7 cellular contexts compared by ENCODE assay signal in the genomic region with DNA sequence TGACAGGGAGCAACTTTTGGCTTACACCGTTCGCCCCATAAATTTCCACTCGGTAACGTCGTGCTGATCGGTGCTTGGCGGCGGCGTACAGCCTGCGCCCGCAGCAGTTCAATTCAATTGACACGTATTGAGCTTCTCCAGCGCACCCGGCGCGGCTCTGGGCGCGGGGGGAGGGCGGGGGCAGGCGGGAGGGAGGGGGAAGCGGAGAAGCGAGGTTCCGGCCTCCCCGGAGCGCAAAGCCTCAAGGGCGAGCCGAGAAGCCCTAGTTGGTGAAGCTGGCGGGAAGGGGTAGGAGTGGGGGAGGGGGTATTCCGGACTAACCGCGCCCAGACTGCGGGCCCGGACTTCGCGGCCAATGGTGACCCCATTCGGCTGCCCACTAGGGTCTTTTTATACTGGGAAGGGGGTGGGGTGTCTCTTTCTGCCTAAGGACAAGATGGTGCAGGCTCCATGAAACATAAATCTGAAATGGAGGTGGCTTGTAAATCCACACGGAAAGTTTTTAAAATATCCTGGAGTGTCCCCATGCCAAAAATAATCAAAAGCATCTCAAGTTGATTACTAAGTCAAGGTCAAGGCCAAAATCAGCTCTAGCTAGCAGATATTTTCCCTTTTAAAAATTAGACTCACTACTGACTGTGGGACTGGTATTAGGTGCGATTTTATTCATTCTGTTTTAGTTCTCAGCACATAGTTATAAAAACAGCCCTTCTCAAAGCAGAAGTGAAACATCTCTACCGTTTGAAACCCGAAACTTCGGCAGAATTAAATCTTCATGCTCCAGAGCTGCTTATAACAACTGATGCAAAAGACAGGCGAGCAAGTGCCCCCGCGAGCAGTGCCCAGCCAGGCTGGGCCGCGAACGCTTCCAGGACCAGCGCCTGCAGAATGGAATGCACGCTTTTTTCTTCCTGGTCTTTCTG. TPM values are rescaled to one million over a fixed set of nuclear protein-coding genes. Genes with fewer than 3 reads are reported as not detected.
DNase-seq lines count a peak whose midpoint lies in the region; ATAC-seq and TF ChIP-seq lines count a peak whose summit lies in the region.

No MANE protein-coding gene starts in this region.

- in situ Hi-C loops in GM13976 (cut with MboI; ENCODE audit: low sequenced_read_pairs, unreplicated experiment): no loop called here

- H3K36me3 ChIP-seq in parathyroid adenoma (ENCODE audit: control insufficient read depth, insufficient read depth, low read length): no peaks in the 10 kb centered on the region

- ATAC-seq in HG02642 (IDR thresholded peaks at IDR 0.05; ENCODE audit: poor library complexity, unreplicated experiment): peak; percentile 22

- H3K4me3 ChIP-seq in fibroblast of the aortic adventitia (ENCODE audit: low read depth, low read length) (peak overlapping the region; percentile 68), parathyroid adenoma (ENCODE audit: low read depth, low read length) (peak overlapping the region; percentile 49)

- H2AFZ ChIP-seq in parathyroid adenoma: peak overlapping the region; percentile 62

- H3K79me2 ChIP-seq in parathyroid adenoma: peaks cover 4% of the 10 kb centered on the region

- DNase-seq in GM13976 (ENCODE audit: low spot score): peak; percentile 64
- peak; percentile 53 for DNase-seq in NCI-H2196 (lab: John Stamatoyannopoulos, UW; ENCODE audit: unreplicated experiment)
- peak; percentile 48 to 52 for DNase-seq in activated CD4-positive, alpha-beta T cell treated with anti-CD3 and anti-CD28 coated beads, Interleukin-2, amount 50 U/mL, for 4 hours
- no peak for DNase-seq in fibroblast of the aortic adventitia (ENCODE audit: low read depth)
- no peak for DNase-seq in GOT3 (lab: John Stamatoyannopoulos, UW)

- H3K4me1 ChIP-seq in parathyroid adenoma: no peaks in the 10 kb centered on the region

- no peak for TF ChIP-seq CTCF in GM13976 (IDR thresholded peaks at IDR 0.05; ENCODE audit: borderline replicate concordance, control extremely low read depth, extremely low read depth, insufficient read depth, missing control alignments)
- TF ChIP-seq CTCF in fibroblast of the aortic adventitia (IDR thresholded peaks at IDR 0.05; ENCODE audit: insufficient read depth, low read length): no peak
- no peak for TF ChIP-seq CTCF in parathyroid adenoma (IDR thresholded peaks at IDR 0.05)

- H3K4me2 ChIP-seq in parathyroid adenoma (ENCODE audit: low read length): peak overlapping the region; percentile 70

- no peaks in the 10 kb centered on the region for H3K27me3 ChIP-seq in parathyroid adenoma (ENCODE audit: control insufficient read depth, insufficient read depth, low read length)

- H3K27ac ChIP-seq in parathyroid adenoma: peak overlapping the region; percentile 83

- H3K9me3 ChIP-seq in parathyroid adenoma (ENCODE audit: control insufficient read depth, low read length): no peaks in the 10 kb centered on the region

- no peak overlapping the region for H3K9ac ChIP-seq in parathyroid adenoma

RNA-seq across cellular contexts. Expression of a gene that starts 1.5 kb away (rescaled TPM):
- 8.2 and 12.7 TPM in 2 replicates for total RNA-seq in fibroblast of the aortic adventitia (ENCODE audit: low replicate concordance)

Comparison
In these comparisons a context has a peak if more than half of its experiments do, and no peak if none do; other contexts are left out.
1. DNase-seq: peak in GM13976 (single experiment), NCI-H2196 (single experiment) and activated CD4-positive, alpha-beta T cell treated with anti-CD3 and anti-CD28 coated beads, Interleukin-2, amount 50 U/mL, for 4 hours (2 of 2); none in fibroblast of the aortic adventitia (single experiment) and GOT3 (single experiment).